In genomic region chr1:152347116-152347728, GRCh38 we compare ENCODE assay signal across 8 cellular contexts. TPM values are rescaled to one million over a fixed set of nuclear protein-coding genes. Genes with fewer than 3 reads are reported as not detected.
DNase-seq lines count a peak whose midpoint lies in the region; ATAC-seq and TF ChIP-seq lines count a peak whose summit lies in the region.

No MANE protein-coding gene starts in this region.

- intact Hi-C loops in lower lobe of right lung (cut with DNase I) = no loop called here

- H2AFZ ChIP-seq in Karpas-422 (ENCODE audit: low read length) = no peak overlapping the region

- H3K36me3 ChIP-seq in Karpas-422 (ENCODE audit: insufficient read depth, low read length) = no peaks in the 10 kb centered on the region
- no peaks in the 10 kb centered on the region for H3K36me3 ChIP-seq in lower lobe of right lung

- peak; percentile 96 for ATAC-seq in SK-N-SH treated with all-trans-retinoic acid at 6 μM for 48 hours
- peak in 1 of 2 donors; percentile 59 for ATAC-seq in lower lobe of right lung
- peak; percentile 46 for ATAC-seq in stimulated activated naive CD8-positive, alpha-beta T cell treated with anti-CD3 and anti-CD28 coated beads, Interleukin-15, Interleukin-2, amounts not matched to agents 100 U/mL and 50 U/mL, for 24 hours

- peak; percentile 8 for DNase-seq in ELF-1 (ENCODE audit: low read depth, low spot score)
- DNase-seq in Karpas-422 = peak; percentile 88
- peak; percentile 28 to 84 for DNase-seq in T47D (ENCODE audit: low read depth in 1 of 2, low spot score in 1 of 2)
- DNase-seq in lower lobe of right lung = no peak
- DNase-seq in stimulated activated naive CD8-positive, alpha-beta T cell treated with anti-CD3 and anti-CD28 coated beads, Interleukin-15, Interleukin-2, amounts not matched to agents 100 U/mL and 50 U/mL, for 24 hours = peak; percentile 46
- DNase-seq in T1000 (lab: John Stamatoyannopoulos, UW) = no peak

- no peaks in the 10 kb centered on the region for H3K9me2 ChIP-seq in Karpas-422 (replicated peaks; ENCODE audit: insufficient read depth, low read length)

- H3K4me2 ChIP-seq in Karpas-422 (ENCODE audit: low read depth, low read length, poor library complexity, severe bottlenecking) = no peak overlapping the region

- no peak overlapping the region for H3K9ac ChIP-seq in Karpas-422 (ENCODE audit: low read length)

- H3K4me3 ChIP-seq in Karpas-422 (ENCODE audit: low read length) = no peak overlapping the region
- H3K4me3 ChIP-seq in lower lobe of right lung = no peak overlapping the region

- no peaks in the 10 kb centered on the region for H3K4me1 ChIP-seq in Karpas-422 (ENCODE audit: low read length)
- H3K4me1 ChIP-seq in lower lobe of right lung = no peaks in the 10 kb centered on the region

- TF ChIP-seq CTCF in 22Rv1 (IDR thresholded peaks at IDR 0.05) (peak; percentile 99), lower lobe of right lung (IDR thresholded peaks at IDR 0.05) (peak; percentile 91)

- no peaks in the 10 kb centered on the region for H3K9me3 ChIP-seq in Karpas-422 (ENCODE audit: low read length)
- H3K9me3 ChIP-seq in lower lobe of right lung = no peaks in the 10 kb centered on the region

- H3K27me3 ChIP-seq in Karpas-422 (ENCODE audit: low read length) (no peaks in the 10 kb centered on the region), lower lobe of right lung (ENCODE audit: low read depth) (no peaks in the 10 kb centered on the region)

- no peaks in the 10 kb centered on the region for H4K20me1 ChIP-seq in Karpas-422 (ENCODE audit: insufficient read depth, low read depth, low read length)

- in situ Hi-C loops in T47D (cut with HindIII; ENCODE audit: low pct_unique_long_range_greater_than_20kb, low sequenced_read_pairs) = no loop called here

- no peaks in the 10 kb centered on the region for H3K79me2 ChIP-seq in Karpas-422 (ENCODE audit: low read length)

- H3K27ac ChIP-seq in 22Rv1 = no peak overlapping the region
- no peak overlapping the region for H3K27ac ChIP-seq in Karpas-422 (ENCODE audit: low read length)
- H3K27ac ChIP-seq in lower lobe of right lung = no peak overlapping the region

TF ChIP-seq in SK-N-SH treated with all-trans-retinoic acid at 6 μM for 48 hours, 23 proteins besides CTCF, POLR2A, EP300 and RAD21:
- TF ChIP-seq CSDC2 (CRISPR knock-in tag; IDR thresholded peaks at IDR 0.05) (no peak), ZNF8 (CRISPR knock-in tag; IDR thresholded peaks at IDR 0.05) (no peak), TOX (CRISPR knock-in tag; IDR thresholded peaks at IDR 0.05; ENCODE audit: borderline replicate concordance) (no peak), TSHZ2 (CRISPR knock-in tag; IDR thresholded peaks at IDR 0.05) (no peak)

RNA-seq across cellular contexts. Expression of gene FLG2, which starts 12.6 kb away (rescaled TPM):
- not detected in 2 replicates for total RNA-seq in Karpas-422 (2014; rRNA removed; shearing (Covaris generic); ENCODE audit: low replicate concordance)
- total RNA-seq in lower lobe of right lung = not detected

RNA-seq across cellular contexts. Expression of gene FLG, which starts 22.2 kb away (rescaled TPM):
- total RNA-seq in Karpas-422 (2014; rRNA removed; shearing (Covaris generic); ENCODE audit: low replicate concordance) = not detected in 2 replicates
- total RNA-seq in lower lobe of right lung = not detected

Comparison
In these comparisons a context has a peak if more than half of its experiments do, and no peak if none do; other contexts are left out.
1. DNase-seq: peak in ELF-1 (single experiment), Karpas-422 (single experiment), T47D (2 of 2) and stimulated activated naive CD8-positive, alpha-beta T cell treated with anti-CD3 and anti-CD28 coated beads, Interleukin-15, Interleukin-2, amounts not matched to agents 100 U/mL and 50 U/mL, for 24 hours (single experiment); none in lower lobe of right lung (single experiment) and T1000 (single experiment).